ENCODE assay signal across 17 cellular contexts in the genomic region with DNA sequence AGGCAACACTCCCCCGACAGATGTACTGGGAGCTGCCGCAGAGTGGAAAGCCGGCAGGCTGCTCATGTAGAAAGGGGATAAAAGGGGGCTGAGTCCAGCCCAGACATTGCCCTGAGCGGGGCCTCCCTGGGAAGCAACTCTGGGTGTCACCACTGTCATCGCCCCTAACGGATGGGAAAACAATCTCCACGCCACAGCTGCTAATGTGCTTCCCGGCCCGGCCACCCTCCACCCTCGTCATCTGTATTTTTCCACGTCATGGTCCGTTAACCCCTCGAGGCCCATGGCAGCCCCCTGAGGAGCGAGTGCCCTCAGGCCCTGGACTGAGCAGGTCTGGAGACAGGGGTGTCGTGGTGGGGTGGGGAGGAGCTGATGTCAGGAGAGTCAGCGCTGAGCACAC.
DNase-seq lines count a peak whose midpoint lies in the region; ATAC-seq and TF ChIP-seq lines count a peak whose summit lies in the region.
"Had no signal": no experiment of that assay in that cellular context is flagged by ENCODE, and none has a peak within 500 bp of the region (broad histone marks: within the 10 kb centered on the region; RNA-seq: fewer than 3 reads in every experiment).

No MANE protein-coding gene starts in this region.

- H3K4me1 ChIP-seq in right atrium auricular region = no peaks in the 10 kb centered on the region
- no peaks in the 10 kb centered on the region for H3K4me1 ChIP-seq in suprapubic skin
- H3K4me1 ChIP-seq: BLaER1 treated with 17β-estradiol and CSF1 and Interleukin-3, amounts not matched to agents 10 nM and 100 nM had no signal

- DNase-seq in coronary artery (ENCODE audit: low spot score) (peak; percentile 64), right atrium auricular region (ENCODE audit: low spot score) (peak; percentile 49), nephron progenitor cell (peak; percentile 28), suprapubic skin (ENCODE audit: low spot score in 2 of 2) (peak; percentile 50 to 73), RPMI8226 (no peak), NCI-H2107 treated with DMSO at 0.1 percent for 48 hours (lab: John Stamatoyannopoulos, UW; ENCODE audit: unreplicated experiment) (no peak)
- DNase-seq: amniotic stem cell; IMR-90; mesenchymal stem cell; NCI-H524; occipital lobe; PC-3; stimulated activated CD4-positive, alpha-beta T cell treated with anti-CD3 and anti-CD28 coated beads, Interleukin-4, amount 100 ng/mL, for 1 hour had no signal

- H3K4me1 Mint-ChIP-seq in nephron progenitor cell = peaks cover 51% of the 10 kb centered on the region
- H3K4me1 Mint-ChIP-seq: stimulated activated memory B cell treated with anti-CD40 and anti-IgM and Interleukin-4, amounts not matched to agents 10 μg/mL and 1 μg/mL and 100 μg/mL, for 72 hours had no signal

- TF ChIP-seq CTCF in coronary artery (IDR thresholded peaks at IDR 0.05) = no peak
- no peak for TF ChIP-seq CTCF in right atrium auricular region (IDR thresholded peaks at IDR 0.05)
- TF ChIP-seq CTCF in nephron progenitor cell (IDR thresholded peaks at IDR 0.05) = no peak
- no peak for TF ChIP-seq CTCF in suprapubic skin (IDR thresholded peaks at IDR 0.05)

- H3K4me3 ChIP-seq in coronary artery (no peak overlapping the region), right atrium auricular region (no peak overlapping the region), suprapubic skin (no peak overlapping the region)
- H3K4me3 ChIP-seq: BLaER1 treated with 17β-estradiol and CSF1 and Interleukin-3, amounts not matched to agents 10 nM and 100 nM had no signal

- TF ChIP-seq POLR2A in suprapubic skin (IDR thresholded peaks at IDR 0.05) = no peak

- no peaks in the 10 kb centered on the region for H3K36me3 ChIP-seq in right atrium auricular region
- H3K36me3 ChIP-seq in suprapubic skin = no peaks in the 10 kb centered on the region
- H3K36me3 ChIP-seq: BLaER1 treated with 17β-estradiol and CSF1 and Interleukin-3, amounts not matched to agents 10 nM and 100 nM had no signal

- 74% methylated on average over 15 of the region's 16 CpGs for WGBS in suprapubic skin

- TF ChIP-seq EP300 in suprapubic skin (IDR thresholded peaks at IDR 0.05) = no peak

- ATAC-seq in GM21529 (IDR thresholded peaks at IDR 0.05; ENCODE audit: unreplicated experiment) = no peak
- ATAC-seq: PC-3; stimulated activated memory B cell treated with anti-CD40 and anti-IgM and Interleukin-4, amounts not matched to agents 10 μg/mL and 1 μg/mL and 100 μg/mL, for 72 hours had no signal

- peak overlapping the region; percentile 92 for H3K27ac Mint-ChIP-seq in nephron progenitor cell
- H3K27ac Mint-ChIP-seq: activated T-helper 1 cell treated with anti-CD3 and anti-CD28 coated beads, Interleukin-12 subunit alpha, Interleukin-12 subunit beta, Interleukin-2, Interleukin-4 antibody, amounts not matched to agents 30 ng/mL and 10 ng/mL and 1 ng/mL, durations not matched to agents 14 hours and 24 hours and 36 hours; stimulated activated memory B cell treated with anti-CD40 and anti-IgM and Interleukin-4, amounts not matched to agents 10 μg/mL and 1 μg/mL and 100 μg/mL, for 72 hours had no signal

- no peak overlapping the region for H3K4me3 Mint-ChIP-seq in nephron progenitor cell
- H3K4me3 Mint-ChIP-seq: activated T-helper 1 cell treated with anti-CD3 and anti-CD28 coated beads, Interleukin-12 subunit alpha, Interleukin-12 subunit beta, Interleukin-2, Interleukin-4 antibody, amounts not matched to agents 30 ng/mL and 10 ng/mL and 1 ng/mL, durations not matched to agents 14 hours and 24 hours and 36 hours; stimulated activated memory B cell treated with anti-CD40 and anti-IgM and Interleukin-4, amounts not matched to agents 10 μg/mL and 1 μg/mL and 100 μg/mL, for 72 hours had no signal

- no peaks in the 10 kb centered on the region for H3K9me3 ChIP-seq in right atrium auricular region
- H3K9me3 ChIP-seq in suprapubic skin = no peaks in the 10 kb centered on the region

- H3K27me3 Mint-ChIP-seq in nephron progenitor cell (ENCODE audit: low read depth, poor library complexity) = peaks cover 18% of the 10 kb centered on the region

- H3K27ac ChIP-seq in coronary artery = no peak overlapping the region
- no peak overlapping the region for H3K27ac ChIP-seq in right atrium auricular region
- H3K27ac ChIP-seq in suprapubic skin = no peak overlapping the region
- H3K27ac ChIP-seq: BLaER1 treated with 17β-estradiol and CSF1 and Interleukin-3, amounts not matched to agents 10 nM and 100 nM had no signal

- H3K27me3 ChIP-seq in right atrium auricular region = no peaks in the 10 kb centered on the region
- H3K27me3 ChIP-seq in suprapubic skin = peaks cover 7% of the 10 kb centered on the region
- H3K27me3 ChIP-seq: BLaER1 treated with 17β-estradiol and CSF1 and Interleukin-3, amounts not matched to agents 10 nM and 100 nM had no signal

- no peaks in the 10 kb centered on the region for H3K9me3 Mint-ChIP-seq in nephron progenitor cell
- H3K9me3 Mint-ChIP-seq: activated T-helper 1 cell treated with anti-CD3 and anti-CD28 coated beads, Interleukin-12 subunit alpha, Interleukin-12 subunit beta, Interleukin-2, Interleukin-4 antibody, amounts not matched to agents 30 ng/mL and 10 ng/mL and 1 ng/mL, durations not matched to agents 14 hours and 24 hours and 36 hours; stimulated activated memory B cell treated with anti-CD40 and anti-IgM and Interleukin-4, amounts not matched to agents 10 μg/mL and 1 μg/mL and 100 μg/mL, for 72 hours had no signal

- H3K36me3 Mint-ChIP-seq in nephron progenitor cell (ENCODE audit: low read depth) = no peaks in the 10 kb centered on the region
- H3K36me3 Mint-ChIP-seq: stimulated activated memory B cell treated with anti-CD40 and anti-IgM and Interleukin-4, amounts not matched to agents 10 μg/mL and 1 μg/mL and 100 μg/mL, for 72 hours had no signal

Comparison
In these comparisons a context has a peak if more than half of its experiments do, and no peak if none do; other contexts are left out.
1. DNase-seq: peak in coronary artery (single experiment), right atrium auricular region (single experiment), nephron progenitor cell (single experiment) and suprapubic skin (2 of 2); none in RPMI8226 (single experiment) and NCI-H2107 treated with DMSO at 0.1 percent for 48 hours (single experiment).